16 cellular contexts compared by ENCODE assay signal in the genomic region with DNA sequence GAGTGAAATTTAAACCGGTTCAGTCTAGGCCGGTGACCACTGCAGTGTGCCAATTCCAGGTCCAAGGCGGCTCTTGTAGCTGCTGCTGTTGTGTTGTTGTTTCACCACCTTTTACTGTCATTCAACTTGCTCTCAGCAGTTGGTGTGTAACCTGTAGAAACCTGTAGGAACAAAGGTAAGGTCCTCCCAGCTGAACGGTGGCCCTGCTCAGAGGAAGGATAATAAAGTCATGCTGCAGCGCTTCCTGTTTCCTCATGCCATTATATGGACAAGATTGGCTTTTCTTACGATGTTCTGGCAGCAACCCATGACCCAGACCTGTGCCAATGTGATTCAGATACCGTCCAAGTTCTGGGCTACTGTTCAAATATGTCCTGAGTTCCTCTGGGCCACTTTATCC. TPM values are rescaled to one million over a fixed set of nuclear protein-coding genes. Genes with fewer than 3 reads are reported as not detected.
DNase-seq lines count a peak whose midpoint lies in the region; ATAC-seq and TF ChIP-seq lines count a peak whose summit lies in the region.
"Had no signal": no experiment of that assay in that cellular context is flagged by ENCODE, and none has a peak within 500 bp of the region (broad histone marks: within the 10 kb centered on the region; RNA-seq: fewer than 3 reads in every experiment).

No MANE protein-coding gene starts in this region.

- WGBS in mammary epithelial cell (ENCODE audit: low coverage, missing lambda C conversion rate) = 56% methylated on average over 7 of the region's 7 CpGs
- WGBS in aorta, 2 donors = 48 to 63% methylated on average over 7 of the region's 7 CpGs

- CTCF ChIA-PET in mammary epithelial cell (lab: Charles Lee; ENCODE audit: low non-redundant PET) = no interaction called here

- no TSS peak for BruUV-seq in mammary epithelial cell (replicated peaks; lab: Mats Ljungman, UMichigan)

- H3K4me1 ChIP-seq in mammary epithelial cell (ENCODE audit: insufficient read depth, low read length) (peaks cover 4% of the 10 kb centered on the region), breast epithelium (no peaks in the 10 kb centered on the region), aorta (ENCODE audit: control insufficient read depth in 1 of 2, insufficient read depth in 2 of 2, low read length in 2 of 2) (peaks cover 9 to 13% of the 10 kb centered on the region in 2 donors)

- H3K36me3 ChIP-seq in mammary epithelial cell (ENCODE audit: insufficient read depth, low read length) = no peaks in the 10 kb centered on the region
- H3K36me3 ChIP-seq in breast epithelium = no peaks in the 10 kb centered on the region
- H3K36me3 ChIP-seq in aorta (ENCODE audit: control insufficient read depth in 1 of 2, insufficient read depth in 2 of 2, low read length in 1 of 2) = no peaks in the 10 kb centered on the region
- H3K36me3 ChIP-seq: BE2C had no signal

- H4K20me1 ChIP-seq in mammary epithelial cell (ENCODE audit: insufficient read depth, low read length) = no peaks in the 10 kb centered on the region

- H2AFZ ChIP-seq in mammary epithelial cell (ENCODE audit: low read depth, low read length) = peak overlapping the region; percentile 69

- H3K9ac ChIP-seq in mammary epithelial cell (ENCODE audit: insufficient read depth, low read length) = no peak overlapping the region

- H3K27me3 ChIP-seq in mammary epithelial cell (ENCODE audit: insufficient read depth, low read length) = no peaks in the 10 kb centered on the region
- no peaks in the 10 kb centered on the region for H3K27me3 ChIP-seq in breast epithelium
- H3K27me3 ChIP-seq in aorta (ENCODE audit: control insufficient read depth in 1 of 2, insufficient read depth in 2 of 2, low read length in 1 of 2) = no peaks in the 10 kb centered on the region
- H3K27me3 ChIP-seq: BE2C had no signal

- in situ Hi-C loops in mammary epithelial cell (cut with MboI; ENCODE audit: low sequenced_read_pairs in 2 of 2) = loop anchor here (5.0 to 25.0 kb wide), 2 partner anchors 142 to 1092 kb away; no protein-coding TSS in a partner anchor

- H3K4me3 ChIP-seq in mammary epithelial cell (replicated peaks in 1 of 3; ENCODE audit: insufficient read depth in 1 of 3, low read depth in 2 of 3, low read length in 3 of 3) (no peak overlapping the region), breast epithelium (no peak overlapping the region), aorta (ENCODE audit: low read length in 2 of 2) (no peak overlapping the region)
- H3K4me3 ChIP-seq: K562 had no signal

- H3K4me2 ChIP-seq in mammary epithelial cell (ENCODE audit: insufficient read depth, low read depth, low read length) = no peak overlapping the region

- H3K27ac ChIP-seq in mammary epithelial cell (ENCODE audit: insufficient read depth, low read depth, low read length) = no peak overlapping the region
- peak overlapping the region in 1 of 2 donors; percentile 38 for H3K27ac ChIP-seq in breast epithelium
- H3K27ac ChIP-seq in caudate nucleus (ENCODE audit: low read depth, low read length) = peak overlapping the region; percentile 78
- peak overlapping the region; percentile 92 for H3K27ac ChIP-seq in substantia nigra (ENCODE audit: low read depth, low read length, poor library complexity, severe bottlenecking)
- H3K27ac ChIP-seq in aorta (ENCODE audit: low read depth in 1 of 2, low read length in 2 of 2) = no peak overlapping the region
- H3K27ac ChIP-seq: 22Rv1, RWPE1 had no signal

- ATAC-seq in esophagus mucosa (peak; percentile 39), aorta (ENCODE audit: low FRiP score) (no peak)
- ATAC-seq: CD8-positive, alpha-beta T cell; K562 had no signal

- intact Hi-C loops in mammary epithelial cell (cut with micrococcal nuclease) = no loop called here
- intact Hi-C loops in breast epithelium (cut with DNase I; ENCODE audit: low total_unique reads) = no loop called here
- intact Hi-C loops in aorta (cut with DNase I) = loop anchor here in 1 of 2 donors (10.0 kb wide), 1 partner anchor 575 kb away; no protein-coding TSS in a partner anchor

- TF ChIP-seq CTCF in mammary epithelial cell (conservative IDR thresholded peaks at IDR 0.05 in 1 of 2, IDR thresholded peaks at IDR 0.05 in 1 of 2; ENCODE audit: extremely low read depth in 1 of 2, insufficient read depth in 1 of 2, low read depth in 1 of 2, low read length in 2 of 2) (no peak), breast epithelium (IDR thresholded peaks at IDR 0.05) (no peak)

- H3K79me2 ChIP-seq in mammary epithelial cell (ENCODE audit: insufficient read depth, low read length) = no peaks in the 10 kb centered on the region

- dilution Hi-C loops in mammary epithelial cell (cut with HindIII; ENCODE audit: low sequenced_read_pairs) = no loop called here

- H3K9me3 ChIP-seq in mammary epithelial cell (replicated peaks; ENCODE audit: insufficient read depth, low read length) (no peaks in the 10 kb centered on the region), breast epithelium (no peaks in the 10 kb centered on the region), aorta (ENCODE audit: control insufficient read depth, low read length) (no peaks in the 10 kb centered on the region)
- H3K9me3 ChIP-seq: BE2C had no signal

- no peak for DNase-seq in mammary epithelial cell
- DNase-seq in breast epithelium (ENCODE audit: low spot score in 2 of 2) = no peak
- no peak for DNase-seq in caudate nucleus (lab: John Stamatoyannopoulos, UW)
- no peak for DNase-seq in substantia nigra (lab: John Stamatoyannopoulos, UW)
- no peak for DNase-seq in aorta
- DNase-seq in amniotic stem cell (lab: John Stamatoyannopoulos, UW) = no peak
- DNase-seq in occipital lobe (lab: John Stamatoyannopoulos, UW) = no peak
- DNase-seq: BE2C; CD8-positive, alpha-beta T cell; NCI-H1417; NCI-H187 treated with DMSO at 0.1 percent for 48 hours; NK-92 treated with Interleukin-12 subunit alpha and Interleukin-12 subunit beta, amount 100 ng/mL, for 24 hours had no signal

- no peak for TF ChIP-seq POLR2A in breast epithelium (IDR thresholded peaks at IDR 0.05)

RNA-seq across cellular contexts. Expression of a gene that starts 13.4 kb away (rescaled TPM):
- total RNA-seq in mammary epithelial cell (1 to 10 TPM in 1 of 2 donors, under 1 TPM in 1; 0.21 to 1.0 TPM), breast epithelium (under 1 TPM; 0.16 to 0.33 (median 0.29) TPM), esophagus mucosa (0.28 TPM), aorta (1 to 10 TPM; 1.7 to 1.9 TPM), occipital lobe (9.7 TPM)
- polyA plus RNA-seq in mammary epithelial cell (0.05 TPM), aorta (1 to 10 TPM; 1.3 to 1.8 TPM)
- not detected for polyA minus RNA-seq in mammary epithelial cell
- total RNA-seq: CD8-positive, alpha-beta T cell; K562 had no signal

Comparison
In these comparisons a context has a peak if more than half of its experiments do, and no peak if none do; other contexts are left out.
1. H3K27ac ChIP-seq: peak in caudate nucleus (single experiment) and substantia nigra (single experiment); none in mammary epithelial cell (single experiment) and aorta (0 of 2).